Comparison of ENCODE assay signal across 1 cellular context in genomic region chr15:80999623-81000036, GRCh38.
TF ChIP-seq lines count a peak whose summit lies in the region.

No MANE protein-coding gene starts in this region.

TF ChIP-seq in SK-N-SH treated with all-trans-retinoic acid at 6 μM for 48 hours, 23 proteins besides CTCF, POLR2A, EP300 and RAD21 (continued from another document):
- TF ChIP-seq POU6F1 (CRISPR knock-in tag; IDR thresholded peaks at IDR 0.05; ENCODE audit: borderline replicate concordance, low read depth), result no peak
- no peak for TF ChIP-seq SNAI2 (CRISPR knock-in tag; IDR thresholded peaks at IDR 0.05)
- TF ChIP-seq ZFP3 (CRISPR knock-in tag; IDR thresholded peaks at IDR 0.05), result no peak
- TF ChIP-seq RARB (CRISPR knock-in tag; IDR thresholded peaks at IDR 0.05), result no peak
TF ChIP-seq in SK-N-SH treated with all-trans-retinoic acid at 6 μM for 48 hours: peak in this region for 0.
